In the genomic region with DNA sequence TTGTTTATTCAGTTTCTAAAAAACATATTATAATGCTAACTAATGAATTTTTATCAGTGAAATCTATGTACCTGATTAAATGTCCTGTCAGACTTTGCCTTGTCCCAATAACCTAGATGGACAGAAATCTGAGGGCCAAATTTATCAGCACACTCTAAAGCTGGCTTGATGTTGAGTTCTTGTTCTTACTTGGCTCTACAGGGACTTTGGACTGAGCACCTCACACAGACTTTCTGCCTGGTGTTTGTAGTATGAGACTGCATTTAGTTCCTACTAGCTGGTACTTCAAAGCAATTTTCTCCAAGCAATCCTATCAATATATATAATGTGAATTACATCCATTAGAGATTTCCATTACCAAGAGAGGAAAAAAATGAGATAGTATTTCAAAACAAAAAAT, we compare ENCODE assay signal across 26 cellular contexts. TPM values are rescaled to one million over a fixed set of nuclear protein-coding genes. Genes with fewer than 3 reads are reported as not detected.
DNase-seq lines count a peak whose midpoint lies in the region; ATAC-seq, FAIRE-seq and TF ChIP-seq lines count a peak whose summit lies in the region.
"Had no signal": no experiment of that assay in that cellular context is flagged by ENCODE, and none has a peak within 500 bp of the region (broad histone marks: within the 10 kb centered on the region; RNA-seq: fewer than 3 reads in every experiment).

No MANE protein-coding gene starts in this region.

- H3F3A ChIP-seq in PC-3 (ENCODE audit: low read length, unreplicated experiment), result no peaks in the 10 kb centered on the region

- POLR2A ChIA-PET in K562 (lab: Yijun Ruan, JAX), result no interaction called here
- POLR2A ChIA-PET in PC-3 (lab: Charles Lee; ENCODE audit: unreplicated experiment), result no interaction called here

- CTCF ChIA-PET in K562 (lab: Yijun Ruan, JAX; ENCODE audit: low intra/inter-chr PET ratio), result no interaction called here
- CTCF ChIA-PET in PC-3 (lab: Charles Lee), result no interaction called here

- no peak overlapping the region for H3K9ac ChIP-seq in K562 (ENCODE audit: insufficient read depth in 1 of 2, low read depth in 2 of 2, low read length in 2 of 2)
- no peak overlapping the region for H3K9ac ChIP-seq in PC-3 (ENCODE audit: low read length)
- H3K9ac ChIP-seq: BLaER1 treated with 17β-estradiol and CSF1 and Interleukin-3, amounts not matched to agents 10 nM and 100 nM; GM23248 had no signal

- BruUV-seq in K562 (replicated peaks; lab: Mats Ljungman, UMichigan) (no TSS peak), PC-3 (replicated peaks; lab: Mats Ljungman, UMichigan) (no TSS peak)

- H3K4me2 ChIP-seq in K562 (ENCODE audit: insufficient read depth, low read length) (no peak overlapping the region), PC-3 (ENCODE audit: low read length) (no peak overlapping the region)
- H3K4me2 ChIP-seq: A549; BLaER1 treated with 17β-estradiol and CSF1 and Interleukin-3, amounts not matched to agents 10 nM and 100 nM had no signal

- TF ChIP-seq POLR2A in K562 (conservative IDR thresholded peaks at IDR 0.05), result no peak
- TF ChIP-seq POLR2A in right lobe of liver (IDR thresholded peaks at IDR 0.05), result no peak

- H3K9me1 ChIP-seq in K562 (ENCODE audit: control insufficient read depth, insufficient read depth, low read length), result no peaks in the 10 kb centered on the region

- H3K4me1 ChIP-seq in K562 (replicated peaks in 1 of 2; ENCODE audit: control insufficient read depth in 2 of 2, insufficient read depth in 2 of 2, low read length in 2 of 2) (no peaks in the 10 kb centered on the region), right lobe of liver (no peaks in the 10 kb centered on the region), small intestine (ENCODE audit: control insufficient read depth in 2 of 2, insufficient read depth in 1 of 2, low read depth in 1 of 2, low read length in 1 of 2) (no peaks in the 10 kb centered on the region), PC-3 (ENCODE audit: insufficient read depth, low read length) (peaks cover 12% of the 10 kb centered on the region)
- H3K4me1 ChIP-seq: A549; BE2C; BLaER1 treated with 17β-estradiol and CSF1 and Interleukin-3, amounts not matched to agents 10 nM and 100 nM had no signal

- no peak overlapping the region for H3K27ac ChIP-seq in K562 (ENCODE audit: extremely low read depth, low read depth, low read length)
- no peak overlapping the region for H3K27ac ChIP-seq in right lobe of liver
- no peak overlapping the region for H3K27ac ChIP-seq in small intestine (ENCODE audit: low read depth in 1 of 2, low read length in 1 of 2)
- no peak overlapping the region for H3K27ac ChIP-seq in PC-3 (ENCODE audit: low read length)
- H3K27ac ChIP-seq: A549; BLaER1 treated with 17β-estradiol and CSF1 and Interleukin-3, amounts not matched to agents 10 nM and 100 nM; GM23248 had no signal

- H3K27me3 ChIP-seq in K562 (ENCODE audit: control insufficient read depth in 2 of 2, insufficient read depth in 2 of 2, low read length in 2 of 2) (no peaks in the 10 kb centered on the region), right lobe of liver (no peaks in the 10 kb centered on the region), small intestine (ENCODE audit: control insufficient read depth in 2 of 2, insufficient read depth in 2 of 2, low read length in 2 of 2) (peaks cover 0 to 1% of the 10 kb centered on the region in 2 donors), PC-3 (ENCODE audit: low read length) (no peaks in the 10 kb centered on the region)
- H3K27me3 ChIP-seq: BE2C; BLaER1 treated with 17β-estradiol and CSF1 and Interleukin-3, amounts not matched to agents 10 nM and 100 nM had no signal

- in situ Hi-C loops in K562 (cut with MboI) (no loop called here), KBM-7 (cut with MboI; ENCODE audit: low pct_unique_long_range_greater_than_20kb, low sequenced_read_pairs) (no loop called here)

- no peaks in the 10 kb centered on the region for H3K9me2 ChIP-seq in PC-3 (replicated peaks; ENCODE audit: low read length)

- H3K36me3 ChIP-seq in K562 (ENCODE audit: control insufficient read depth, insufficient read depth, low read length) (no peaks in the 10 kb centered on the region), right lobe of liver (no peaks in the 10 kb centered on the region), small intestine (ENCODE audit: control insufficient read depth in 2 of 2, insufficient read depth in 2 of 2, low read length in 2 of 2) (peaks cover 0 to 2% of the 10 kb centered on the region in 2 donors), PC-3 (ENCODE audit: low read depth, low read length) (no peaks in the 10 kb centered on the region)
- H3K36me3 ChIP-seq: BE2C; BLaER1 treated with 17β-estradiol and CSF1 and Interleukin-3, amounts not matched to agents 10 nM and 100 nM had no signal

- H3K79me2 ChIP-seq in K562 (ENCODE audit: control insufficient read depth, insufficient read depth, low read length) (no peaks in the 10 kb centered on the region), PC-3 (ENCODE audit: low read length) (no peaks in the 10 kb centered on the region)

- intact Hi-C loops in K562 (cut with micrococcal nuclease) (no loop called here), right lobe of liver (cut with DNase I) (no loop called here), PC-3 (cut with micrococcal nuclease) (no loop called here)

- TF ChIP-seq CTCF in K562 (IDR thresholded peaks at IDR 0.05 in 2 of 3, conservative IDR thresholded peaks at IDR 0.05 in 1 of 3; ENCODE audit: insufficient read depth in 2 of 3, low read depth in 1 of 3, low read length in 3 of 3) (no peak), right lobe of liver (IDR thresholded peaks at IDR 0.05) (no peak), PC-3 (conservative IDR thresholded peaks at IDR 0.05; ENCODE audit: low read depth, low read length) (no peak)

- no peak for FAIRE-seq in K562 (lab: Jason Lieb, UNC)
- peak; percentile 41 for FAIRE-seq in small intestine (lab: Jason Lieb, UNC)
- FAIRE-seq: A549, D721Med, GM12891, GM19239, H1 had no signal

- no peaks in the 10 kb centered on the region for H3K9me3 ChIP-seq in K562 (replicated peaks; ENCODE audit: control insufficient read depth, insufficient read depth, low read depth, low read length)
- no peaks in the 10 kb centered on the region for H3K9me3 ChIP-seq in right lobe of liver
- no peaks in the 10 kb centered on the region for H3K9me3 ChIP-seq in small intestine (ENCODE audit: control insufficient read depth, low read depth)
- no peaks in the 10 kb centered on the region for H3K9me3 ChIP-seq in PC-3 (ENCODE audit: low read length)
- H3K9me3 ChIP-seq: A549; BE2C; BLaER1 treated with 17β-estradiol and CSF1 and Interleukin-3, amounts not matched to agents 10 nM and 100 nM had no signal

- TF ChIP-seq EP300 in K562 (IDR thresholded peaks at IDR 0.05; ENCODE audit: low read length), result no peak

- H4K20me1 ChIP-seq in K562 (replicated peaks; ENCODE audit: control insufficient read depth, insufficient read depth, low read length), result no peaks in the 10 kb centered on the region
- H4K20me1 ChIP-seq in PC-3 (ENCODE audit: low read length), result no peaks in the 10 kb centered on the region
- H4K20me1 ChIP-seq: BLaER1 treated with 17β-estradiol and CSF1 and Interleukin-3, amounts not matched to agents 10 nM and 100 nM had no signal

- H3K4me3 ChIP-seq in K562 (no peak overlapping the region), right lobe of liver (no peak overlapping the region), small intestine (ENCODE audit: low read depth in 1 of 2, low read length in 2 of 2) (no peak overlapping the region), PC-3 (ENCODE audit: low read length) (no peak overlapping the region)
- H3K4me3 ChIP-seq: A549; BLaER1 treated with 17β-estradiol and CSF1 and Interleukin-3, amounts not matched to agents 10 nM and 100 nM; GM23248 had no signal

- H2AFZ ChIP-seq in K562 (ENCODE audit: low read depth, low read length), result no peak overlapping the region
- H2AFZ ChIP-seq in PC-3 (ENCODE audit: low read length), result no peak overlapping the region
- H2AFZ ChIP-seq: GM23248 had no signal

- DNase-seq in K562 (ENCODE audit: extremely low read depth in 1 of 4, low spot score in 3 of 4) (no peak), left lobe of liver (ENCODE audit: low spot score) (no peak), right lobe of liver (no peak), small intestine (peak; percentile 55), KBM-7 (no peak), PC-3 (no peak), GM19238 (ENCODE audit: insufficient read length, low spot score) (no peak)
- DNase-seq: 8988T; ACHN; AML-193; BE2C; CD4-positive, alpha-beta T cell; CD8-positive, alpha-beta memory T cell; DMS 273 treated with DMSO at 0.1 percent for 48 hours; DMS79; EL; GDM1; GM23248; H7; HCEC 1CT had no signal

- TF ChIP-seq RAD21 in K562 (CRISPR knock-in tag; conservative IDR thresholded peaks at IDR 0.05 in 1 of 2, IDR thresholded peaks at IDR 0.05 in 1 of 2), result no peak

- ATAC-seq in K562, result no peak
- peak; percentile 68 for ATAC-seq in left lobe of liver
- peak; percentile 43 to 79 (median 73) for ATAC-seq in right lobe of liver
- ATAC-seq in PC-3, result no peak
- ATAC-seq: A549 had no signal

RNA-seq across cellular contexts. Expression of a gene that starts 37.8 kb away (rescaled TPM):
- 23.8 and 34.2 TPM in 2 replicates for total RNA-seq in K562 (2011; cell fraction: chromatin; rRNA removed; ENCODE audit: low replicate concordance)
- total RNA-seq in K562 (2011; cell fraction: nucleolus; rRNA removed), result 16.7 and 19.2 TPM in 2 replicates
- total RNA-seq in K562 (2011; cell fraction: nucleoplasm; rRNA removed), result 29.7 and 45.4 TPM in 2 replicates
- total RNA-seq in K562 (2014; rRNA removed) (24.5 and 25.7 TPM in 2 replicates), K562 (2014; rRNA removed; fragmentation: Illumina TruSeq; extraction: Trizol) (26.8 and 28.3 TPM in 2 replicates), K562 (2015; rRNA removed; fragmentation: Illumina TruSeq; extraction: Trizol) (22.9 and 26.3 TPM in 2 replicates), K562 (2021) (26.2 and 26.7 TPM in 2 replicates), left lobe of liver (8.3 TPM), right lobe of liver (10 to 100 TPM in 5 of 6 experiments, 1 to 10 TPM in 1; 9.3 to 19.0 (median 12.5) TPM), PC-3 (2014; rRNA removed) (12.6 and 13.3 TPM in 2 replicates)
- polyA plus RNA-seq in K562 (2011; rRNA removed) (44.3 and 57.1 TPM in 2 replicates), K562 (2014; fragmentation: Illumina TruSeq; extraction: Trizol) (51.2 and 63.7 TPM in 2 replicates), K562 (2014; fragmentation: Nextera tagmentation; extraction: Ambion mirVana) (10 to 100 TPM; 49.7 to 82.9 TPM), K562 (2014; rRNA removed) (41.2 and 42.4 TPM in 2 replicates), small intestine (10 to 100 TPM; 18.9 to 23.0 (median 20.1) TPM)
- polyA plus RNA-seq in K562 (2011; cell fraction: cytosol; rRNA removed), result 22.1 and 30.7 TPM in 2 replicates
- polyA plus RNA-seq in K562 (2011; cell fraction: nucleus; rRNA removed), result 48.0 and 49.4 TPM in 2 replicates
- polyA plus RNA-seq in K562 (2012), result 25.5 and 36.6 TPM in 2 replicates
- polyA minus RNA-seq in K562 (2011; rRNA and poly(A)+ RNA removed), result 55.3 and 56.9 TPM in 2 replicates
- 12.7 and 17.6 TPM in 2 replicates for polyA minus RNA-seq in K562 (2011; cell fraction: cytosol; rRNA and poly(A)+ RNA removed)
- polyA minus RNA-seq in K562 (2011; cell fraction: nucleus; rRNA and poly(A)+ RNA removed), result 24.5 and 35.4 TPM in 2 replicates

RNA-seq across cellular contexts. Expression of a gene that starts 37.9 kb away (rescaled TPM):
- total RNA-seq in K562 (2011; cell fraction: chromatin; rRNA removed; ENCODE audit: low replicate concordance), result 41.1 and 91.5 TPM in 2 replicates
- 24.2 and 24.3 TPM in 2 replicates for total RNA-seq in K562 (2011; cell fraction: nucleolus; rRNA removed)
- total RNA-seq in K562 (2011; cell fraction: nucleoplasm; rRNA removed), result 29.5 and 46.9 TPM in 2 replicates
- total RNA-seq in K562 (2014; rRNA removed) (15.3 and 19.8 TPM in 2 replicates), K562 (2014; rRNA removed; fragmentation: Illumina TruSeq; extraction: Trizol) (24.5 and 25.6 TPM in 2 replicates), K562 (2015; rRNA removed; fragmentation: Illumina TruSeq; extraction: Trizol) (19.7 and 21.1 TPM in 2 replicates), K562 (2021) (17.6 and 18.8 TPM in 2 replicates), left lobe of liver (4.5 TPM), right lobe of liver (10 to 100 TPM in 1 of 6 experiments, 1 to 10 TPM in 5; 2.6 to 11.0 (median 3.6) TPM), PC-3 (2014; rRNA removed) (12.1 and 15.4 TPM in 2 replicates)
- polyA plus RNA-seq in K562 (2011; rRNA removed) (29.5 and 36.3 TPM in 2 replicates), K562 (2014; fragmentation: Illumina TruSeq; extraction: Trizol) (16.0 TPM in 2 replicates), K562 (2014; fragmentation: Nextera tagmentation; extraction: Ambion mirVana) (1 to 10 TPM; 4.5 to 5.4 TPM), K562 (2014; rRNA removed) (10.4 and 14.3 TPM in 2 replicates), small intestine (1 to 10 TPM; 1.4 to 5.0 (median 1.6) TPM)
- 6.8 and 10.6 TPM in 2 replicates for polyA plus RNA-seq in K562 (2011; cell fraction: cytosol; rRNA removed)
- polyA plus RNA-seq in K562 (2011; cell fraction: nucleus; rRNA removed), result 17.1 and 20.0 TPM in 2 replicates
- polyA plus RNA-seq in K562 (2012), result 7.9 and 9.3 TPM in 2 replicates
- polyA minus RNA-seq in K562 (2011; rRNA and poly(A)+ RNA removed), result 47.9 and 56.4 TPM in 2 replicates
- polyA minus RNA-seq in K562 (2011; cell fraction: cytosol; rRNA and poly(A)+ RNA removed), result 11.9 and 15.8 TPM in 2 replicates
- polyA minus RNA-seq in K562 (2011; cell fraction: nucleus; rRNA and poly(A)+ RNA removed), result 38.5 and 52.8 TPM in 2 replicates

Comparison
In these comparisons a context has a peak if more than half of its experiments do, and no peak if none do; other contexts are left out.
1. ATAC-seq: peak in left lobe of liver (single experiment) and right lobe of liver (4 of 4); none in K562 (single experiment) and PC-3 (single experiment).